ENCODE assay signal across 8 cellular contexts in genomic region chr10:26860542-26861325, GRCh38. TPM values are rescaled to one million over a fixed set of nuclear protein-coding genes. Genes with fewer than 3 reads are reported as not detected.
DNase-seq lines count a peak whose midpoint lies in the region; ATAC-seq and FAIRE-seq lines count a peak whose summit lies in the region.

TSS of gene ABI1 (minus strand) at chr10:26860958. CDS start at chr10:26860863, 95 bp downstream.

- peak; percentile 55 for FAIRE-seq in islet of Langerhans (lab: Jason Lieb, UNC)

- ATAC-seq in GM19035 (IDR thresholded peaks at IDR 0.05; ENCODE audit: unreplicated experiment): peak; percentile 69
- peak; percentile 72 for ATAC-seq in HG03354 (IDR thresholded peaks at IDR 0.05; ENCODE audit: poor library complexity, severe bottlenecking, unreplicated experiment)

- peak; percentile 96 to 98 for DNase-seq in AML-193 (lab: John Stamatoyannopoulos, UW)
- peak; percentile 98 for DNase-seq in NCI-H460 (ENCODE audit: extremely low read depth, low read depth)
- DNase-seq in activated CD4-positive, CD25-positive, alpha-beta regulatory T cell treated with anti-CD3 and anti-CD28 coated beads, Interleukin-2, amount 50 U/mL, for 72 hours: peak; percentile 96
- peak; percentile 93 to 94 for DNase-seq in cerebellar nuclear complex (lab: John Stamatoyannopoulos, UW)
- peak; percentile 96 for DNase-seq in stimulated activated CD4-positive, alpha-beta T cell treated with anti-CD3 and anti-CD28 coated beads, Interleukin-12 subunit alpha, Interleukin-12 subunit beta, amount 100 ng/mL, for 4 hours

RNA-seq across cellular contexts. Expression of gene ABI1, which starts in this region (rescaled TPM):
- total RNA-seq in NCI-H460 (2014; rRNA removed; shearing (Covaris generic)): 28.2 and 28.5 TPM in 2 replicates
- 10.4 and 15.1 TPM in 2 replicates for polyA plus RNA-seq in NCI-H460 (2014; cell fraction: nucleus; rRNA removed)

Comparison
In these comparisons a context has a peak if more than half of its experiments do, and no peak if none do; other contexts are left out.
1. Peak in every context shown above with its lines: DNase-seq and ATAC-seq.